In genomic region chr22:41934284-41935014, GRCh38 we compare ENCODE assay signal across 17 cellular contexts. TPM values are rescaled to one million over a fixed set of nuclear protein-coding genes. Genes with fewer than 3 reads are reported as not detected.
DNase-seq lines count a peak whose midpoint lies in the region; ATAC-seq and TF ChIP-seq lines count a peak whose summit lies in the region.
"Had no signal": no experiment of that assay in that cellular context is flagged by ENCODE, and none has a peak within 500 bp of the region (broad histone marks: within the 10 kb centered on the region; RNA-seq: fewer than 3 reads in every experiment).

No MANE protein-coding gene starts in this region.

- TF ChIP-seq CTCF in nephron progenitor cell (IDR thresholded peaks at IDR 0.05) = no peak

- H3K9me3 ChIP-seq in CD4-positive, alpha-beta memory T cell (ENCODE audit: control insufficient read depth in 1 of 2, low read length in 2 of 2) = no peaks in the 10 kb centered on the region
- no peaks in the 10 kb centered on the region for H3K9me3 ChIP-seq in KOPT-K1 (ENCODE audit: insufficient read depth, low read length, poor library complexity, severe bottlenecking)
- H3K9me3 ChIP-seq: body of pancreas had no signal

- ATAC-seq in central memory CD8-positive, alpha-beta T cell (replicated peaks; ENCODE audit: extremely low read depth, poor library complexity, severe bottlenecking) = no peak
- ATAC-seq: activated T-cell treated with anti-CD3 and anti-CD28 coated beads, Interleukin-2, amount 50 U/mL, for 4 hours; body of pancreas had no signal

- H3K27me3 ChIP-seq in CD4-positive, alpha-beta memory T cell (ENCODE audit: insufficient read depth, low read length) = no peaks in the 10 kb centered on the region
- H3K27me3 ChIP-seq: body of pancreas had no signal

- H3K36me3 Mint-ChIP-seq in CD4-positive, alpha-beta memory T cell = no peaks in the 10 kb centered on the region
- H3K36me3 Mint-ChIP-seq in central memory CD8-positive, alpha-beta T cell (ENCODE audit: insufficient read depth) = peaks cover 18% of the 10 kb centered on the region
- peaks cover 7% of the 10 kb centered on the region for H3K36me3 Mint-ChIP-seq in nephron progenitor cell (ENCODE audit: low read depth)

- CTCF ChIA-PET in CD4-positive, alpha-beta memory T cell (lab: Charles Lee; ENCODE audit: partially characterized antibody) = interaction anchor here (0.8 to 8.0 kb wide), 3 partner anchors 8 to 237 kb away, joined by 3 to 115 read pairs (median 6); partner anchors contain the start of gene TNFRSF13C

- no peak overlapping the region for H3K4me3 ChIP-seq in CD4-positive, alpha-beta memory T cell (ENCODE audit: low read length in 2 of 2)
- H3K4me3 ChIP-seq: body of pancreas had no signal

- H3K36me3 ChIP-seq in CD4-positive, alpha-beta memory T cell (ENCODE audit: insufficient read depth, low read length) = no peaks in the 10 kb centered on the region
- peaks cover 75% of the 10 kb centered on the region for H3K36me3 ChIP-seq in KOPT-K1 (ENCODE audit: insufficient read depth, low read length)

- intact Hi-C loops in CD4-positive, alpha-beta memory T cell (cut with micrococcal nuclease) = no loop called here

- H3K9me3 Mint-ChIP-seq in CD4-positive, alpha-beta memory T cell = peaks cover 0 to 4% (median 0%) of the 10 kb centered on the region in 8 donors
- H3K9me3 Mint-ChIP-seq in central memory CD8-positive, alpha-beta T cell = no peaks in the 10 kb centered on the region
- no peaks in the 10 kb centered on the region for H3K9me3 Mint-ChIP-seq in nephron progenitor cell
- H3K9me3 Mint-ChIP-seq: activated naive CD4-positive, alpha-beta T cell treated with anti-CD3 and anti-CD28 coated beads, Interleukin-2, amount 50 U/mL, for 72 hours; activated T-cell treated with anti-CD3 and anti-CD28 coated beads, Interleukin-2, amount 50 U/mL, for 4 hours; dendritic cell treated with granulocyte-macrophage colony-stimulating factor and Interleukin-4, amounts not matched to agents 40 ng/mL and 50 ng/mL, for 4 days had no signal

- H3K4me1 Mint-ChIP-seq in CD4-positive, alpha-beta memory T cell = peaks cover 13 to 23% (median 18%) of the 10 kb centered on the region in 4 donors
- peaks cover 13% of the 10 kb centered on the region for H3K4me1 Mint-ChIP-seq in central memory CD8-positive, alpha-beta T cell
- peaks cover 37% of the 10 kb centered on the region for H3K4me1 Mint-ChIP-seq in nephron progenitor cell

- peak overlapping the region in 4 of 7 donors; percentile 12 to 66 (median 48) for H3K27ac Mint-ChIP-seq in CD4-positive, alpha-beta memory T cell
- H3K27ac Mint-ChIP-seq in central memory CD8-positive, alpha-beta T cell (ENCODE audit: low read depth) = peak overlapping the region; percentile 81
- H3K27ac Mint-ChIP-seq in nephron progenitor cell = peak overlapping the region; percentile 48
- H3K27ac Mint-ChIP-seq: dendritic cell treated with granulocyte-macrophage colony-stimulating factor and Interleukin-4, amounts not matched to agents 40 ng/mL and 50 ng/mL, for 4 days had no signal

- POLR2A ChIA-PET in CD4-positive, alpha-beta memory T cell (lab: Charles Lee; ENCODE audit: partially characterized antibody) = interaction anchor here (1.1 to 1.7 kb wide), 3 partner anchors 8 to 153 kb away, joined by 4 to 8 read pairs (median 5); partner anchors contain the start of genes SREBF2 and TNFRSF13C

- H3K27ac ChIP-seq in CD4-positive, alpha-beta memory T cell (ENCODE audit: low read depth, low read length) = no peak overlapping the region
- H3K27ac ChIP-seq in KOPT-K1 (ENCODE audit: low read depth, low read length, poor library complexity, severe bottlenecking) = peak overlapping the region; percentile 43
- H3K27ac ChIP-seq: body of pancreas, epithelial cell of prostate had no signal

- DNase-seq in CD4-positive, alpha-beta memory T cell = no peak
- no peak for DNase-seq in central memory CD8-positive, alpha-beta T cell (ENCODE audit: low spot score in 2 of 2)
- DNase-seq in nephron progenitor cell (no peak), NCI-H128 (lab: John Stamatoyannopoulos, UW; ENCODE audit: unreplicated experiment) (no peak), SW 1271 (lab: John Stamatoyannopoulos, UW) (no peak), NCI-H2029 treated with DMSO at 0.1 percent for 48 hours (lab: John Stamatoyannopoulos, UW) (no peak)
- DNase-seq: activated CD4-positive, alpha-beta T cell treated with anti-CD3 and anti-CD28 coated beads, Interleukin-2, amount 50 U/mL, for 4 hours; activated T-cell treated with anti-CD3 and anti-CD28 coated beads, Interleukin-2, amount 50 U/mL, for 4 hours; body of pancreas; foreskin melanocyte; NCI-H146 had no signal

- no peaks in the 10 kb centered on the region for H3K27me3 Mint-ChIP-seq in CD4-positive, alpha-beta memory T cell
- H3K27me3 Mint-ChIP-seq in central memory CD8-positive, alpha-beta T cell = no peaks in the 10 kb centered on the region
- H3K27me3 Mint-ChIP-seq in nephron progenitor cell (ENCODE audit: low read depth, poor library complexity) = peaks cover 4% of the 10 kb centered on the region

- peaks cover 19% of the 10 kb centered on the region for H3K4me1 ChIP-seq in CD4-positive, alpha-beta memory T cell (ENCODE audit: insufficient read depth, low read length)
- H3K4me1 ChIP-seq: body of pancreas had no signal

- no peak overlapping the region for H3K4me3 Mint-ChIP-seq in CD4-positive, alpha-beta memory T cell
- no peak overlapping the region for H3K4me3 Mint-ChIP-seq in central memory CD8-positive, alpha-beta T cell
- no peak overlapping the region for H3K4me3 Mint-ChIP-seq in nephron progenitor cell
- H3K4me3 Mint-ChIP-seq: activated T-cell treated with anti-CD3 and anti-CD28 coated beads, Interleukin-2, amount 50 U/mL, for 4 hours; dendritic cell treated with granulocyte-macrophage colony-stimulating factor and Interleukin-4, amounts not matched to agents 40 ng/mL and 50 ng/mL, for 4 days had no signal

RNA-seq across cellular contexts. Expression of gene TNFRSF13C, which starts 7.8 kb away (rescaled TPM):
- total RNA-seq in CD4-positive, alpha-beta memory T cell = 10 to 100 TPM; 14.3 to 14.8 TPM
- 1 to 10 TPM in 1 of 2 donors, under 1 TPM in 1; 0.37 to 1.4 TPM for polyA plus RNA-seq in CD4-positive, alpha-beta memory T cell
- total RNA-seq: body of pancreas, RPMI7951 had no signal

RNA-seq across cellular contexts. Expression of gene CENPM, which starts 12.5 kb away (rescaled TPM):
- 10 to 100 TPM in 1 of 2 experiments, 1 to 10 TPM in 1; 7.6 to 12.0 TPM for total RNA-seq in CD4-positive, alpha-beta memory T cell
- polyA plus RNA-seq in CD4-positive, alpha-beta memory T cell = 10 to 100 TPM; 14.1 to 19.2 TPM
- total RNA-seq: body of pancreas had no signal

RNA-seq across cellular contexts. Expression of gene SHISA8, which starts 19.6 kb away (rescaled TPM):
- total RNA-seq in CD4-positive, alpha-beta memory T cell = not detected
- polyA plus RNA-seq in CD4-positive, alpha-beta memory T cell = not detected
- total RNA-seq: body of pancreas, HT-29, RPMI7951 had no signal

RNA-seq across cellular contexts. Expression of gene SEPTIN3, which starts 34.8 kb away (rescaled TPM):
- total RNA-seq in CD4-positive, alpha-beta memory T cell = under 1 TPM; 0.36 to 0.81 TPM
- not detected for polyA plus RNA-seq in CD4-positive, alpha-beta memory T cell
- total RNA-seq: HT-29 had no signal
